1 cellular context compared by ENCODE assay signal in the genomic region with DNA sequence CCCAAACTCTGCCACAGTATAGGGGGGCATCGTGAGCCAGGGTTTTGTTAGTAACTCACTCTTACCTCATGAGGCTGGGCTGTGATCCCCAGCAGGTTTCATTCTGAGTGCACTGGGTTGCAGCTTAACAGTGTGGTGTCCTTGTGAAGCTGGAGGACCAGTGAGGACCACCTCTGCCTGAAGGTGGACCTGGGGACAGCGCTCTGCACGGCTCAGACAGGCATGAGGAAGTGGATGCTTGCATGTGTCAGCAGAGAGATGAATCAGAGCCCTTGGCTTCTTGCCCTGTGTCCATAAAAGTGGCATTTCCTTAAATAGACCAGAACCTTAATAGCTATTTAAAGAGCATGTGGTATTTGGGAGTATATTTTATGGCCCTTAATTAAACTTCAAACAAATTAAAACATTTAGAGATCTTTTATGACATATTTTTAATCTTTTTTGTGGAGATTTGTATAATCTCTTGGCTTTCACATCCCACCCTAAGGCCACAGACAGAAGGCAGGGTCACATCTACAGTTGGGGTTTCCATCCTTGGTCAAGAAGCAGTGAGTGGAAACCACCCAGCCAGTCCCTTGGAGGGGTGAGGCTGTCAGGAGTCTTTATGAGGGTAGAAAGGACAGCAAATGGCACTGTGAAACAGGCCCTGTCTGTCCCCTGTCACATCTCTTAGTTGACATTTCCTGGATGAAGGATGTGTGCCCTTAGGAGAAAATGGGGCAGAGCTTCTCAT.
A peak's percentile ranks its signal among the peaks of the same experiment; 100 is the strongest.
TF ChIP-seq lines count a peak whose summit lies in the region.

No MANE protein-coding gene starts in this region.

TF ChIP-seq in HEK293, 187 proteins besides CTCF, POLR2A, EP300 and RAD21 (continued from another document and continues in another):
- TF ChIP-seq, protein P1, sequence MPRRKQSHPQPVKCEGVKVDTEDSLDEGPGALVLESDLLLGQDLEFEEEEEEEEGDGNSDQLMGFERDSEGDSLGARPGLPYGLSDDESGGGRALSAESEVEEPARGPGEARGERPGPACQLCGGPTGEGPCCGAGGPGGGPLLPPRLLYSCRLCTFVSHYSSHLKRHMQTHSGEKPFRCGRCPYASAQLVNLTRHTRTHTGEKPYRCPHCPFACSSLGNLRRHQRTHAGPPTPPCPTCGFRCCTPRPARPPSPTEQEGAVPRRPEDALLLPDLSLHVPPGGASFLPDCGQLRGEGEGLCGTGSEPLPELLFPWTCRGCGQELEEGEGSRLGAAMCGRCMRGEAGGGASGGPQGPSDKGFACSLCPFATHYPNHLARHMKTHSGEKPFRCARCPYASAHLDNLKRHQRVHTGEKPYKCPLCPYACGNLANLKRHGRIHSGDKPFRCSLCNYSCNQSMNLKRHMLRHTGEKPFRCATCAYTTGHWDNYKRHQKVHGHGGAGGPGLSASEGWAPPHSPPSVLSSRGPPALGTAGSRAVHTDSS (tag by site-specific recombination; IDR thresholded peaks at IDR 0.05), result no peak
- TF ChIP-seq ZNF433 (tag by site-specific recombination; IDR thresholded peaks at IDR 0.05; ENCODE audit: low read depth) (no peak), ZNF211 (tag by site-specific recombination; IDR thresholded peaks at IDR 0.05; ENCODE audit: low read depth) (no peak), ZNF24 (tag by site-specific recombination; IDR thresholded peaks at IDR 0.05) (0 out of 2 replicates have a peak, but pooled peaks have one; percentile 32), ZNF776 (tag by site-specific recombination; IDR thresholded peaks at IDR 0.05; ENCODE audit: borderline replicate concordance) (no peak), TRIM28 (IDR thresholded peaks at IDR 0.05; ENCODE audit: borderline replicate concordance, low read length) (no peak; the same call in 1 of the 2 replicates), ZNF114 (tag by site-specific recombination; IDR thresholded peaks at IDR 0.05) (no peak), INSM2 (tag by site-specific recombination; IDR thresholded peaks at IDR 0.05) (peak; percentile 88), ZNF660 (tag by site-specific recombination; IDR thresholded peaks at IDR 0.05) (0 out of 2 replicates have a peak, but pooled peaks have one; percentile 22), SETDB1 (IDR thresholded peaks at IDR 0.05; ENCODE audit: insufficient read length, low read length) (no peak), ZNF654 (tag by site-specific recombination; IDR thresholded peaks at IDR 0.05; ENCODE audit: low read depth) (peak; percentile 7; the same call in 1 of the 2 replicates), ZNF701 (tag by site-specific recombination; IDR thresholded peaks at IDR 0.05) (no peak), ZNF785 (tag by site-specific recombination; IDR thresholded peaks at IDR 0.05) (no peak), ZNF146 (tag by site-specific recombination; IDR thresholded peaks at IDR 0.05) (no peak), BCL11B (tag by site-specific recombination; IDR thresholded peaks at IDR 0.05; ENCODE audit: low read depth) (no peak), ZBTB17 (tag by site-specific recombination; IDR thresholded peaks at IDR 0.05) (peak; percentile 71), ZBTB1 (tag by site-specific recombination; IDR thresholded peaks at IDR 0.05) (0 out of 2 replicates have a peak, but pooled peaks have one; percentile 52), ZNF174 (tag by site-specific recombination; IDR thresholded peaks at IDR 0.05) (no peak), SP2 (tag by site-specific recombination; IDR thresholded peaks at IDR 0.05) (no peak; the same call in 1 of the 2 replicates), ZNF214 (tag by site-specific recombination; IDR thresholded peaks at IDR 0.05; ENCODE audit: borderline replicate concordance) (no peak), ZNF48 (tag by site-specific recombination; IDR thresholded peaks at IDR 0.05) (no peak), GFI1B (tag by site-specific recombination; IDR thresholded peaks at IDR 0.05) (peak; percentile 58; the same call in 1 of the 2 replicates), ZNF248 (tag by site-specific recombination; IDR thresholded peaks at IDR 0.05) (no peak), ZNF571 (tag by site-specific recombination; IDR thresholded peaks at IDR 0.05) (no peak), HOXC10 (CRISPR knock-in tag; IDR thresholded peaks at IDR 0.05) (no peak), TSHZ1 (tag by site-specific recombination; IDR thresholded peaks at IDR 0.05; ENCODE audit: borderline replicate concordance) (peak; percentile 85), ZNF555 (tag by site-specific recombination; conservative IDR thresholded peaks at IDR 0.05) (no peak), GLI2 (tag by site-specific recombination; IDR thresholded peaks at IDR 0.05; ENCODE audit: borderline replicate concordance, low read depth) (peak; percentile 84), ZNF23 (tag by site-specific recombination; IDR thresholded peaks at IDR 0.05; ENCODE audit: borderline replicate concordance) (no peak), ZNF561 (tag by site-specific recombination; IDR thresholded peaks at IDR 0.05; ENCODE audit: borderline replicate concordance) (no peak), ZNF658 (tag by site-specific recombination; IDR thresholded peaks at IDR 0.05) (no peak), ZFP3 (tag by site-specific recombination; IDR thresholded peaks at IDR 0.05; ENCODE audit: low read depth) (no peak), KLF7 (tag by site-specific recombination; IDR thresholded peaks at IDR 0.05; ENCODE audit: borderline replicate concordance) (no peak), ZNF280C (tag by site-specific recombination; IDR thresholded peaks at IDR 0.05) (no peak), ZNF585B (tag by site-specific recombination; IDR thresholded peaks at IDR 0.05) (no peak), ZNF184 (tag by site-specific recombination; IDR thresholded peaks at IDR 0.05) (0 out of 2 replicates have a peak, but pooled peaks have one; percentile 51)
- TF ChIP-seq, protein P2, sequence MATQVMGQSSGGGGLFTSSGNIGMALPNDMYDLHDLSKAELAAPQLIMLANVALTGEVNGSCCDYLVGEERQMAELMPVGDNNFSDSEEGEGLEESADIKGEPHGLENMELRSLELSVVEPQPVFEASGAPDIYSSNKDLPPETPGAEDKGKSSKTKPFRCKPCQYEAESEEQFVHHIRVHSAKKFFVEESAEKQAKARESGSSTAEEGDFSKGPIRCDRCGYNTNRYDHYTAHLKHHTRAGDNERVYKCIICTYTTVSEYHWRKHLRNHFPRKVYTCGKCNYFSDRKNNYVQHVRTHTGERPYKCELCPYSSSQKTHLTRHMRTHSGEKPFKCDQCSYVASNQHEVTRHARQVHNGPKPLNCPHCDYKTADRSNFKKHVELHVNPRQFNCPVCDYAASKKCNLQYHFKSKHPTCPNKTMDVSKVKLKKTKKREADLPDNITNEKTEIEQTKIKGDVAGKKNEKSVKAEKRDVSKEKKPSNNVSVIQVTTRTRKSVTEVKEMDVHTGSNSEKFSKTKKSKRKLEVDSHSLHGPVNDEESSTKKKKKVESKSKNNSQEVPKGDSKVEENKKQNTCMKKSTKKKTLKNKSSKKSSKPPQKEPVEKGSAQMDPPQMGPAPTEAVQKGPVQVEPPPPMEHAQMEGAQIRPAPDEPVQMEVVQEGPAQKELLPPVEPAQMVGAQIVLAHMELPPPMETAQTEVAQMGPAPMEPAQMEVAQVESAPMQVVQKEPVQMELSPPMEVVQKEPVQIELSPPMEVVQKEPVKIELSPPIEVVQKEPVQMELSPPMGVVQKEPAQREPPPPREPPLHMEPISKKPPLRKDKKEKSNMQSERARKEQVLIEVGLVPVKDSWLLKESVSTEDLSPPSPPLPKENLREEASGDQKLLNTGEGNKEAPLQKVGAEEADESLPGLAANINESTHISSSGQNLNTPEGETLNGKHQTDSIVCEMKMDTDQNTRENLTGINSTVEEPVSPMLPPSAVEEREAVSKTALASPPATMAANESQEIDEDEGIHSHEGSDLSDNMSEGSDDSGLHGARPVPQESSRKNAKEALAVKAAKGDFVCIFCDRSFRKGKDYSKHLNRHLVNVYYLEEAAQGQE (tag by site-specific recombination; IDR thresholded peaks at IDR 0.05), result peak; percentile 60
- TF ChIP-seq, protein P3, sequence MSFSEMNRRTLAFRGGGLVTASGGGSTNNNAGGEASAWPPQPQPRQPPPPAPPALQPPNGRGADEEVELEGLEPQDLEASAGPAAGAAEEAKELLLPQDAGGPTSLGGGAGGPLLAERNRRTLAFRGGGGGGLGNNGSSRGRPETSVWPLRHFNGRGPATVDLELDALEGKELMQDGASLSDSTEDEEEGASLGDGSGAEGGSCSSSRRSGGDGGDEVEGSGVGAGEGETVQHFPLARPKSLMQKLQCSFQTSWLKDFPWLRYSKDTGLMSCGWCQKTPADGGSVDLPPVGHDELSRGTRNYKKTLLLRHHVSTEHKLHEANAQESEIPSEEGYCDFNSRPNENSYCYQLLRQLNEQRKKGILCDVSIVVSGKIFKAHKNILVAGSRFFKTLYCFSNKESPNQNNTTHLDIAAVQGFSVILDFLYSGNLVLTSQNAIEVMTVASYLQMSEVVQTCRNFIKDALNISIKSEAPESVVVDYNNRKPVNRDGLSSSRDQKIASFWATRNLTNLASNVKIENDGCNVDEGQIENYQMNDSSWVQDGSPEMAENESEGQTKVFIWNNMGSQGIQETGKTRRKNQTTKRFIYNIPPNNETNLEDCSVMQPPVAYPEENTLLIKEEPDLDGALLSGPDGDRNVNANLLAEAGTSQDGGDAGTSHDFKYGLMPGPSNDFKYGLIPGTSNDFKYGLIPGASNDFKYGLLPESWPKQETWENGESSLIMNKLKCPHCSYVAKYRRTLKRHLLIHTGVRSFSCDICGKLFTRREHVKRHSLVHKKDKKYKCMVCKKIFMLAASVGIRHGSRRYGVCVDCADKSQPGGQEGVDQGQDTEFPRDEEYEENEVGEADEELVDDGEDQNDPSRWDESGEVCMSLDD (tag by site-specific recombination; IDR thresholded peaks at IDR 0.05), result no peak; the same call in 1 of the 2 replicates
- TF ChIP-seq, protein P4, sequence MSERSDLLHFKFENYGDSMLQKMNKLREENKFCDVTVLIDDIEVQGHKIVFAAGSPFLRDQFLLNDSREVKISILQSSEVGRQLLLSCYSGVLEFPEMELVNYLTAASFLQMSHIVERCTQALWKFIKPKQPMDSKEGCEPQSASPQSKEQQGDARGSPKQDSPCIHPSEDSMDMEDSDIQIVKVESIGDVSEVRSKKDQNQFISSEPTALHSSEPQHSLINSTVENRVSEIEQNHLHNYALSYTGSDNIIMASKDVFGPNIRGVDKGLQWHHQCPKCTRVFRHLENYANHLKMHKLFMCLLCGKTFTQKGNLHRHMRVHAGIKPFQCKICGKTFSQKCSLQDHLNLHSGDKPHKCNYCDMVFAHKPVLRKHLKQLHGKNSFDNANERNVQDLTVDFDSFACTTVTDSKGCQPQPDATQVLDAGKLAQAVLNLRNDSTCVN (tag by site-specific recombination; optimal IDR thresholded peaks at IDR 0.05), result no peak
- TF ChIP-seq, protein P5, sequence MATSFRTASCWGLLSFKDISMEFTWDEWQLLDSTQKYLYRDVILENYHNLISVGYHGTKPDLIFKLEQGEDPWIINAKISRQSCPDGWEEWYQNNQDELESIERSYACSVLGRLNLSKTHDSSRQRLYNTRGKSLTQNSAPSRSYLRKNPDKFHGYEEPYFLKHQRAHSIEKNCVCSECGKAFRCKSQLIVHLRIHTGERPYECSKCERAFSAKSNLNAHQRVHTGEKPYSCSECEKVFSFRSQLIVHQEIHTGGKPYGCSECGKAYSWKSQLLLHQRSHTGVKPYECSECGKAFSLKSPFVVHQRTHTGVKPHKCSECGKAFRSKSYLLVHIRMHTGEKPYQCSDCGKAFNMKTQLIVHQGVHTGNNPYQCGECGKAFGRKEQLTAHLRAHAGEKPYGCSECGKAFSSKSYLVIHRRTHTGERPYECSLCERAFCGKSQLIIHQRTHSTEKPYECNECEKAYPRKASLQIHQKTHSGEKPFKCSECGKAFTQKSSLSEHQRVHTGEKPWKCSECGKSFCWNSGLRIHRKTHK (tag by site-specific recombination; IDR thresholded peaks at IDR 0.05), result no peak
